8 cellular contexts compared by ENCODE assay signal in genomic region chr3:194275231-194275671, GRCh38.
DNase-seq lines count a peak whose midpoint lies in the region; TF ChIP-seq lines count a peak whose summit lies in the region.

No MANE protein-coding gene starts in this region.

- H3K36me3 Mint-ChIP-seq in progenitor cell of endocrine pancreas (ENCODE audit: insufficient read depth): no peaks in the 10 kb centered on the region

- H3K4me3 ChIP-seq in NT2/D1 (ENCODE audit: insufficient read length, low read depth): no peak overlapping the region
- H3K4me3 ChIP-seq in ectodermal cell (ENCODE audit: insufficient read depth, low read depth, low read length): no peak overlapping the region

- DNase-seq in DMS 273 (lab: John Stamatoyannopoulos, UW; ENCODE audit: unreplicated experiment) (peak; percentile 55), DMS 273 treated with DMSO at 0.1 percent for 48 hours (lab: John Stamatoyannopoulos, UW) (no peak), NT2/D1 (ENCODE audit: low read depth, low spot score) (no peak), progenitor cell of endocrine pancreas (ENCODE audit: low spot score, unreplicated experiment) (no peak), NCI-H1436 (lab: John Stamatoyannopoulos, UW) (no peak), NCI-H187 treated with DMSO at 0.1 percent for 48 hours (lab: John Stamatoyannopoulos, UW) (no peak), DMS79 treated with DMSO at 0.1 percent for 48 hours (lab: John Stamatoyannopoulos, UW) (no peak)

- peaks cover 21% of the 10 kb centered on the region for H3K4me1 Mint-ChIP-seq in progenitor cell of endocrine pancreas (ENCODE audit: low read depth)

- peaks cover 6% of the 10 kb centered on the region for H3K27me3 Mint-ChIP-seq in progenitor cell of endocrine pancreas

- peak overlapping the region; percentile 50 for H3K9ac ChIP-seq in NT2/D1 (ENCODE audit: insufficient read length, low read depth)

- H3K4me1 ChIP-seq in NT2/D1 (ENCODE audit: insufficient read depth, insufficient read length): peaks cover 37% of the 10 kb centered on the region
- peaks cover 49% of the 10 kb centered on the region for H3K4me1 ChIP-seq in ectodermal cell (ENCODE audit: control insufficient read depth, insufficient read depth, low read length)

- peak overlapping the region; percentile 36 for H3K27ac ChIP-seq in ectodermal cell (ENCODE audit: insufficient read depth, low read depth, low read length, poor library complexity, severe bottlenecking)

- H3K27ac Mint-ChIP-seq in progenitor cell of endocrine pancreas: peak overlapping the region; percentile 80

- H3K27me3 ChIP-seq in NT2/D1 (ENCODE audit: insufficient read depth, insufficient read length) (no peaks in the 10 kb centered on the region), ectodermal cell (ENCODE audit: control insufficient read depth, insufficient read depth, low read length, poor library complexity, severe bottlenecking) (peaks cover under 1% of the 10 kb centered on the region)

- no peaks in the 10 kb centered on the region for H3K9me3 Mint-ChIP-seq in progenitor cell of endocrine pancreas (ENCODE audit: low read depth)

- no peaks in the 10 kb centered on the region for H3K9me3 ChIP-seq in NT2/D1 (ENCODE audit: insufficient read depth, low read length)
- no peaks in the 10 kb centered on the region for H3K9me3 ChIP-seq in ectodermal cell (ENCODE audit: control insufficient read depth, low read length)

- WGBS in ectodermal cell, 2 experiments: 87 to 90% methylated on average over 11 of the region's 11 CpGs

- H3K36me3 ChIP-seq in NT2/D1 (ENCODE audit: insufficient read depth, insufficient read length, low read length) (no peaks in the 10 kb centered on the region), ectodermal cell (ENCODE audit: control insufficient read depth, insufficient read depth, low read length) (no peaks in the 10 kb centered on the region)

- TF ChIP-seq CTCF in progenitor cell of endocrine pancreas (IDR thresholded peaks at IDR 0.05; ENCODE audit: unreplicated experiment): no peak

- no peak overlapping the region for H3K4me3 Mint-ChIP-seq in progenitor cell of endocrine pancreas (ENCODE audit: low read depth)
